Comparison of ENCODE assay signal across 8 cellular contexts in genomic region chr10:21364196-21365114, GRCh38.
DNase-seq lines count a peak whose midpoint lies in the region; TF ChIP-seq lines count a peak whose summit lies in the region.

No MANE protein-coding gene starts in this region.

- H3K4me2 ChIP-seq in SK-N-SH (peak overlapping the region; percentile 1; the same call in 1 of the 2 replicates), trophoblast cell (ENCODE audit: low read length) (peak overlapping the region; percentile 46)

- no peak overlapping the region for H2AK5ac ChIP-seq in trophoblast cell (ENCODE audit: low read length)

- H3K4me1 ChIP-seq in SK-N-SH (ENCODE audit: control insufficient read depth in 1 of 2, insufficient read depth in 2 of 2, low read depth in 1 of 2, low read length in 1 of 2) (peaks cover 17 to 22% of the 10 kb centered on the region in 2 experiments; a peak in 3 of 4 replicates), trophoblast cell (ENCODE audit: control insufficient read depth in 1 of 2, insufficient read depth in 2 of 2, low read length in 2 of 2) (peaks cover 21 to 35% of the 10 kb centered on the region in 2 experiments)

- H3K9me3 ChIP-seq in SK-N-SH (no peaks in the 10 kb centered on the region), trophoblast cell (ENCODE audit: insufficient read depth, low read depth, low read length) (no peaks in the 10 kb centered on the region)

- peak overlapping the region; percentile 9 for H4K12ac ChIP-seq in trophoblast cell (ENCODE audit: low read depth, low read length)

- no peaks in the 10 kb centered on the region for H4K20me1 ChIP-seq in SK-N-SH (ENCODE audit: insufficient read depth)

- peak overlapping the region; percentile 61 for H2BK12ac ChIP-seq in trophoblast cell (ENCODE audit: low read length)

- H4K8ac ChIP-seq in trophoblast cell (ENCODE audit: low read depth, low read length) = no peak overlapping the region

- TF ChIP-seq EP300 in SK-N-SH (IDR thresholded peaks at IDR 0.05; ENCODE audit: borderline replicate concordance in 1 of 2, low read depth in 1 of 2, low read length in 1 of 2) = peak in 1 of 2 experiments; percentile 26; a peak in 1 of 4 replicates

- peaks cover 6% of the 10 kb centered on the region for H3K4me1 Mint-ChIP-seq in activated naive CD8-positive, alpha-beta T cell treated with anti-CD3 and anti-CD28 coated beads for 36 hours

- no peak for TF ChIP-seq CTCF in SK-N-SH (IDR thresholded peaks at IDR 0.05)
- no peak for TF ChIP-seq CTCF in GM10248 (IDR thresholded peaks at IDR 0.05; ENCODE audit: control extremely low read depth, extremely low read depth, low read depth, missing control alignments)

- no peak for TF ChIP-seq RAD21 in SK-N-SH (IDR thresholded peaks at IDR 0.05; ENCODE audit: low read length)

- peak overlapping the region; percentile 83 for H2AFZ ChIP-seq in SK-N-SH (ENCODE audit: low read depth)
- H2AFZ ChIP-seq in trophoblast cell (ENCODE audit: insufficient read depth, low read length, poor library complexity) = no peak overlapping the region

- H3K27ac ChIP-seq in SK-N-SH (ENCODE audit: low read depth in 2 of 2, low read length in 1 of 2) = peak overlapping the region; percentile 66 to 79
- H3K27ac ChIP-seq in trophoblast cell (ENCODE audit: low read depth, low read length) = peak overlapping the region; percentile 99

- peak overlapping the region; percentile 94 for H2BK120ac ChIP-seq in trophoblast cell (ENCODE audit: insufficient read depth, low read length, poor library complexity)

- CTCF ChIA-PET in SK-N-SH (lab: Yijun Ruan, JAX) (interaction anchor here (1.0 kb wide), 1 partner anchor 12 kb away, joined by 3 read pairs; no protein-coding TSS in a partner anchor), GM10248 (lab: Yijun Ruan, JAX) (no interaction called here)

- no peaks in the 10 kb centered on the region for H3K9me2 ChIP-seq in SK-N-SH

- H3K4ac ChIP-seq in trophoblast cell (ENCODE audit: low read depth, low read length) = peak overlapping the region; percentile 50

- H3K9me3 Mint-ChIP-seq in activated naive CD8-positive, alpha-beta T cell treated with anti-CD3 and anti-CD28 coated beads for 36 hours = no peaks in the 10 kb centered on the region

- H3K36me3 ChIP-seq in SK-N-SH (replicated peaks in 1 of 2; ENCODE audit: control insufficient read depth in 1 of 2, insufficient read depth in 2 of 2, low read length in 1 of 2) (no peaks in the 10 kb centered on the region), trophoblast cell (ENCODE audit: control insufficient read depth in 1 of 2, insufficient read depth in 2 of 2, low read length in 2 of 2) (no peaks in the 10 kb centered on the region)

- peak; percentile 97 for DNase-seq in ELF-1 (ENCODE audit: low read depth, low spot score)
- no peak for DNase-seq in SK-N-SH
- peak; percentile 87 for DNase-seq in foreskin melanocyte
- DNase-seq in trophoblast cell = peak; percentile 98 to 99
- no peak for DNase-seq in activated CD8-positive, alpha-beta memory T cell treated with anti-CD3 and anti-CD28 coated beads, Interleukin-2, amount 50 U/mL, for 4 hours
- DNase-seq in NCI-H526 treated with DMSO at 0.1 percent for 48 hours (lab: John Stamatoyannopoulos, UW) = no peak
- no peak for DNase-seq in activated naive CD8-positive, alpha-beta T cell treated with anti-CD3 and anti-CD28 coated beads for 36 hours
- no peak for DNase-seq in GM10248 (ENCODE audit: extremely low spot score)

- no peaks in the 10 kb centered on the region for H3K27me3 Mint-ChIP-seq in activated naive CD8-positive, alpha-beta T cell treated with anti-CD3 and anti-CD28 coated beads for 36 hours

- peaks cover 22% of the 10 kb centered on the region for H3F3A ChIP-seq in SK-N-SH (replicated peaks; ENCODE audit: insufficient read depth)

- H3K9ac ChIP-seq in SK-N-SH (peak overlapping the region; percentile 1; the same call in 1 of the 2 replicates), trophoblast cell (ENCODE audit: low read length) (no peak overlapping the region)

- H3K14ac ChIP-seq in trophoblast cell (ENCODE audit: low read length) = peak overlapping the region; percentile 59

- H3K27ac Mint-ChIP-seq in activated naive CD8-positive, alpha-beta T cell treated with anti-CD3 and anti-CD28 coated beads for 36 hours = no peak overlapping the region

- H3K18ac ChIP-seq in trophoblast cell (ENCODE audit: low read length) = no peak overlapping the region

- H3K79me2 ChIP-seq in SK-N-SH (ENCODE audit: insufficient read depth) (no peaks in the 10 kb centered on the region), trophoblast cell (ENCODE audit: control insufficient read depth, insufficient read depth, low read length, poor library complexity) (peaks cover 5% of the 10 kb centered on the region)

- POLR2A ChIA-PET in SK-N-SH (lab: Yijun Ruan, JAX) = no interaction called here
- POLR2A ChIA-PET in GM10248 (lab: Yijun Ruan, JAX) = no interaction called here

- no peaks in the 10 kb centered on the region for H3K36me3 Mint-ChIP-seq in activated naive CD8-positive, alpha-beta T cell treated with anti-CD3 and anti-CD28 coated beads for 36 hours

- no peak overlapping the region for H3K23ac ChIP-seq in trophoblast cell (ENCODE audit: low read length)

- peak overlapping the region; percentile 93 for H2BK5ac ChIP-seq in trophoblast cell (ENCODE audit: low read depth, low read length, poor library complexity)

- WGBS in SK-N-SH (ENCODE audit: low lambda C conversion rate) = 26% methylated on average over 11 of the region's 11 CpGs
- WGBS in trophoblast cell (ENCODE audit: extremely low coverage, insufficient coverage, insufficient read length) = no CpG with 5 or more reads among the region's 11 CpGs

- H4K91ac ChIP-seq in trophoblast cell (ENCODE audit: low read depth, low read length) = peak overlapping the region; percentile 68

- H3K4me3 ChIP-seq in SK-N-SH (ENCODE audit: low read depth in 2 of 2, low read length in 1 of 2) (no peak overlapping the region), trophoblast cell (ENCODE audit: low read depth, low read length) (no peak overlapping the region)

- peaks cover 57% of the 10 kb centered on the region for H3K79me1 ChIP-seq in trophoblast cell (ENCODE audit: low read length)

- H3K4me3 Mint-ChIP-seq in activated naive CD8-positive, alpha-beta T cell treated with anti-CD3 and anti-CD28 coated beads for 36 hours = no peak overlapping the region

- H3K27me3 ChIP-seq in SK-N-SH (ENCODE audit: insufficient read depth) = no peaks in the 10 kb centered on the region
- H3K27me3 ChIP-seq in trophoblast cell (ENCODE audit: insufficient read depth, low read length) = no peaks in the 10 kb centered on the region

TF ChIP-seq in SK-N-SH, 30 proteins besides CTCF, POLR2A, EP300 and RAD21:
- TF ChIP-seq NFIC (IDR thresholded peaks at IDR 0.05; ENCODE audit: borderline replicate concordance) (no peak), RXRA (IDR thresholded peaks at IDR 0.05; ENCODE audit: borderline replicate concordance, low read depth) (peak; percentile 62), TEAD4 (IDR thresholded peaks at IDR 0.05; ENCODE audit: borderline replicate concordance, insufficient read depth) (peak; percentile 35; the same call in 1 of the 2 replicates), IRF3 (IDR thresholded peaks at IDR 0.05; ENCODE audit: low read depth, low read length) (no peak), GABPA (IDR thresholded peaks at IDR 0.05; ENCODE audit: low read depth) (0 out of 2 replicates have a peak, but pooled peaks have one; percentile 29), TCF12 (IDR thresholded peaks at IDR 0.05) (peak; percentile 45; the same call in 1 of the 2 replicates), MAX (IDR thresholded peaks at IDR 0.05; ENCODE audit: low read depth) (0 out of 2 replicates have a peak, but pooled peaks have one; percentile 25), FOSL2 (IDR thresholded peaks at IDR 0.05; ENCODE audit: borderline replicate concordance, low read depth) (peak; percentile 58; the same call in 1 of the 2 replicates), PBX3 (IDR thresholded peaks at IDR 0.05) (peak; percentile 1; the same call in 1 of the 2 replicates), JUND (IDR thresholded peaks at IDR 0.05) (peak; percentile 46; the same call in 1 of the 2 replicates), MXI1 (IDR thresholded peaks at IDR 0.05; ENCODE audit: low read depth, low read length) (no peak)

Comparison
In these comparisons a context has a peak if more than half of its experiments do, and no peak if none do; other contexts are left out.
1. DNase-seq: peak in ELF-1 (single experiment), foreskin melanocyte (single experiment) and trophoblast cell (2 of 2); none in SK-N-SH (single experiment), activated CD8-positive, alpha-beta memory T cell treated with anti-CD3 and anti-CD28 coated beads, Interleukin-2, amount 50 U/mL, for 4 hours (single experiment), NCI-H526 treated with DMSO at 0.1 percent for 48 hours (single experiment), activated naive CD8-positive, alpha-beta T cell treated with anti-CD3 and anti-CD28 coated beads for 36 hours (single experiment) and GM10248 (single experiment).